In genomic region chr14:70908918-70909641, GRCh38 we compare ENCODE assay signal across 8 cellular contexts. TPM values are rescaled to one million over a fixed set of nuclear protein-coding genes. Genes with fewer than 3 reads are reported as not detected.
A peak's percentile ranks its signal among the peaks of the same experiment; 100 is the strongest.
DNase-seq lines count a peak whose midpoint lies in the region; ATAC-seq, FAIRE-seq and TF ChIP-seq lines count a peak whose summit lies in the region.

No MANE protein-coding gene starts in this region.

- intact Hi-C loops in esophagus muscularis mucosa (cut with DNase I): loop anchor here (5.0 kb wide), 1 partner anchor 63 kb away; no protein-coding TSS in a partner anchor

- TF ChIP-seq CTCF in Peyer's patch (IDR thresholded peaks at IDR 0.05) (no peak), esophagus muscularis mucosa (IDR thresholded peaks at IDR 0.05) (no peak)

- no peaks in the 10 kb centered on the region for H3K27me3 ChIP-seq in Peyer's patch
- no peaks in the 10 kb centered on the region for H3K27me3 ChIP-seq in esophagus muscularis mucosa

- TF ChIP-seq POLR2A in Peyer's patch (IDR thresholded peaks at IDR 0.05) (no peak), esophagus muscularis mucosa (IDR thresholded peaks at IDR 0.05; ENCODE audit: low read depth) (no peak)

- peak; percentile 6 for FAIRE-seq in G401.6 (lab: Jason Lieb, UNC)

- H3K27ac ChIP-seq in Peyer's patch (peak overlapping the region; percentile 86 to 99 (median 96)), esophagus muscularis mucosa (replicated peaks in 1 of 4) (peak overlapping the region; percentile 93 to 95 (median 94))

- TF ChIP-seq EP300 in esophagus muscularis mucosa (IDR thresholded peaks at IDR 0.05): no peak

- no peaks in the 10 kb centered on the region for H3K9me3 ChIP-seq in Peyer's patch
- H3K9me3 ChIP-seq in esophagus muscularis mucosa: no peaks in the 10 kb centered on the region

- DNase-seq in Peyer's patch: no peak
- DNase-seq in esophagus muscularis mucosa (ENCODE audit: extremely low spot score): no peak
- peak; percentile 17 for DNase-seq in pons (ENCODE audit: low spot score)
- DNase-seq in HuH-7 (ENCODE audit: low spot score): no peak
- no peak for DNase-seq in CD1c-positive myeloid dendritic cell (ENCODE audit: extremely low spot score)

- WGBS in esophagus muscularis mucosa: 18% methylated on average over 6 of the region's 6 CpGs

- H3K36me3 ChIP-seq in Peyer's patch (no peaks in the 10 kb centered on the region), esophagus muscularis mucosa (no peaks in the 10 kb centered on the region)

- ATAC-seq in HG02884 (IDR thresholded peaks at IDR 0.05; ENCODE audit: unreplicated experiment) (no peak), HG03025 (IDR thresholded peaks at IDR 0.05; ENCODE audit: low FRiP score, unreplicated experiment) (no peak)

- peak overlapping the region; percentile 72 to 95 (median 88) for H3K4me3 ChIP-seq in Peyer's patch
- peak overlapping the region; percentile 90 to 100 (median 96) for H3K4me3 ChIP-seq in esophagus muscularis mucosa

- peaks cover 0 to 54% (median 0%) of the 10 kb centered on the region in 4 donors for H3K4me1 ChIP-seq in Peyer's patch
- H3K4me1 ChIP-seq in esophagus muscularis mucosa: peaks cover 51 to 69% (median 59%) of the 10 kb centered on the region in 4 donors

RNA-seq across cellular contexts. Expression of gene PCNX1, which starts 1.8 kb away (rescaled TPM):
- total RNA-seq in Peyer's patch: 100 to 1,000 TPM in 1 of 4 donors, 10 to 100 TPM in 3; 62.7 to 136 (median 90.5) TPM
- 10 to 100 TPM; 56.3 to 62.5 (median 59.6) TPM for total RNA-seq in esophagus muscularis mucosa
